14 cellular contexts compared by ENCODE assay signal in genomic region chr1:228825840-228826484, GRCh38.
DNase-seq lines count a peak whose midpoint lies in the region; ATAC-seq, FAIRE-seq and TF ChIP-seq lines count a peak whose summit lies in the region.
"Had no signal": no experiment of that assay in that cellular context is flagged by ENCODE, and none has a peak within 500 bp of the region (broad histone marks: within the 10 kb centered on the region; RNA-seq: fewer than 3 reads in every experiment).

No MANE protein-coding gene starts in this region.

- FAIRE-seq in urothelium cell line (lab: Jason Lieb, UNC): no peak
- FAIRE-seq: frontal cortex had no signal

- H3K23ac ChIP-seq in mesendoderm (ENCODE audit: low read length): no peak overlapping the region

- H2BK5ac ChIP-seq in mesendoderm (ENCODE audit: low read length): no peak overlapping the region

- no peak overlapping the region for H3K56ac ChIP-seq in mesendoderm (ENCODE audit: low read length)

- peak; percentile 77 for ATAC-seq in GM18873 (IDR thresholded peaks at IDR 0.05; ENCODE audit: low FRiP score, unreplicated experiment)
- ATAC-seq in HG02588 (IDR thresholded peaks at IDR 0.05; ENCODE audit: unreplicated experiment): peak; percentile 73
- ATAC-seq in HG02852 (IDR thresholded peaks at IDR 0.05; ENCODE audit: unreplicated experiment): no peak

- TF ChIP-seq CTCF in AG04450 (IDR thresholded peaks at IDR 0.05; ENCODE audit: low read depth, low read length) (no peak), Loucy (conservative IDR thresholded peaks at IDR 0.05; ENCODE audit: low read length) (no peak)

- H3K27ac ChIP-seq in AG04450 (ENCODE audit: low read depth, low read length): peak overlapping the region; percentile 21
- H3K27ac ChIP-seq in mesendoderm (ENCODE audit: low read depth, low read length): no peak overlapping the region
- H3K27ac ChIP-seq: left ventricle myocardium inferior, Peyer's patch, WERI-Rb-1 had no signal

- H4K8ac ChIP-seq in mesendoderm (ENCODE audit: low read depth, low read length): no peak overlapping the region

- no peak overlapping the region for H4K5ac ChIP-seq in mesendoderm (ENCODE audit: low read length)

- H2AK5ac ChIP-seq in mesendoderm (ENCODE audit: low read length): no peak overlapping the region

- H3K4me1 ChIP-seq in Loucy (ENCODE audit: insufficient read depth, low read length, poor library complexity, severe bottlenecking) (peaks cover 28% of the 10 kb centered on the region), mesendoderm (ENCODE audit: control insufficient read depth, low read depth, low read length) (no peaks in the 10 kb centered on the region)

- no peaks in the 10 kb centered on the region for H3K36me3 ChIP-seq in Loucy (ENCODE audit: insufficient read depth, low read length)
- no peaks in the 10 kb centered on the region for H3K36me3 ChIP-seq in mesendoderm (ENCODE audit: control insufficient read depth, insufficient read depth, low read length)
- H3K36me3 ChIP-seq: left ventricle myocardium inferior, Peyer's patch, WERI-Rb-1 had no signal

- H3K9me3 ChIP-seq in AG04450 (ENCODE audit: control insufficient read depth, insufficient read depth, low read length) (no peaks in the 10 kb centered on the region; the same call in 1 of the 2 replicates), Loucy (ENCODE audit: insufficient read depth, low read depth, low read length) (no peaks in the 10 kb centered on the region)
- H3K9me3 ChIP-seq: left ventricle myocardium inferior, Peyer's patch had no signal

- H3K79me2 ChIP-seq in Loucy (ENCODE audit: insufficient read depth, low read length): no peaks in the 10 kb centered on the region
- H3K79me2 ChIP-seq in mesendoderm (ENCODE audit: control insufficient read depth, insufficient read depth, low read length): no peaks in the 10 kb centered on the region

- no peak for DNase-seq in AG04450 (ENCODE audit: low read depth, low spot score)
- no peak for DNase-seq in HuH-7 (ENCODE audit: low spot score)
- no peak for DNase-seq in mesendoderm
- DNase-seq in urothelium cell line (ENCODE audit: low spot score): no peak
- DNase-seq: activated naive CD4-positive, alpha-beta T cell; KG1; left ventricle myocardium inferior; Peyer's patch; WERI-Rb-1 had no signal

- H3K18ac ChIP-seq in mesendoderm (ENCODE audit: low read length): no peak overlapping the region

- H3K4me3 ChIP-seq in AG04450 (ENCODE audit: low read depth, low read length) (no peak overlapping the region), Loucy (ENCODE audit: low read length, poor library complexity, severe bottlenecking) (peak overlapping the region; percentile 57), mesendoderm (ENCODE audit: low read length) (no peak overlapping the region)
- H3K4me3 ChIP-seq: left ventricle myocardium inferior, Peyer's patch had no signal

- H3K9ac ChIP-seq in Loucy (ENCODE audit: low read depth, low read length, poor library complexity, severe bottlenecking): no peak overlapping the region
- H3K9ac ChIP-seq in mesendoderm (ENCODE audit: low read length): no peak overlapping the region

- H3K4ac ChIP-seq in mesendoderm (ENCODE audit: low read depth, low read length): no peak overlapping the region

- H3K4me2 ChIP-seq in Loucy (ENCODE audit: low read depth, low read length, poor library complexity, severe bottlenecking): peak overlapping the region; percentile 62
- H3K4me2 ChIP-seq in mesendoderm (ENCODE audit: low read length): no peak overlapping the region

- H3K27me3 ChIP-seq in AG04450 (ENCODE audit: control insufficient read depth, insufficient read depth, low read length): peaks cover 13% of the 10 kb centered on the region
- no peaks in the 10 kb centered on the region for H3K27me3 ChIP-seq in Loucy (ENCODE audit: insufficient read depth, low read length, poor library complexity, severe bottlenecking)
- no peaks in the 10 kb centered on the region for H3K27me3 ChIP-seq in mesendoderm (ENCODE audit: insufficient read depth, low read length, poor library complexity)
- H3K27me3 ChIP-seq: Peyer's patch had no signal

- no peaks in the 10 kb centered on the region for H3K9me2 ChIP-seq in Loucy (replicated peaks; ENCODE audit: low read depth, low read length)

- no peaks in the 10 kb centered on the region for H3F3A ChIP-seq in Loucy (ENCODE audit: low read depth)

- H4K20me1 ChIP-seq in Loucy (ENCODE audit: insufficient read depth, low read length, poor library complexity, severe bottlenecking): no peaks in the 10 kb centered on the region

- no peak overlapping the region for H2BK120ac ChIP-seq in mesendoderm (ENCODE audit: low read depth, low read length)

- no peak overlapping the region for H2BK15ac ChIP-seq in mesendoderm (replicated peaks; ENCODE audit: low read depth)

- no peaks in the 10 kb centered on the region for H3K79me1 ChIP-seq in mesendoderm (ENCODE audit: low read length)

- POLR2A ChIA-PET in AG04450 (lab: Yijun Ruan, JAX): no interaction called here

- peak overlapping the region; percentile 71 for H2AFZ ChIP-seq in Loucy (ENCODE audit: low read length)

- CTCF ChIA-PET in AG04450 (lab: Charles Lee): interaction anchor here (1.0 kb wide), 1 partner anchor 401 kb away, joined by 3 read pairs; no protein-coding TSS in a partner anchor

- no CpG with 5 or more reads among the region's 5 CpGs for WGBS in mesendoderm (ENCODE audit: extremely low coverage, insufficient coverage, low lambda C conversion rate)
